ENCODE assay signal across 9 cellular contexts in the genomic region with DNA sequence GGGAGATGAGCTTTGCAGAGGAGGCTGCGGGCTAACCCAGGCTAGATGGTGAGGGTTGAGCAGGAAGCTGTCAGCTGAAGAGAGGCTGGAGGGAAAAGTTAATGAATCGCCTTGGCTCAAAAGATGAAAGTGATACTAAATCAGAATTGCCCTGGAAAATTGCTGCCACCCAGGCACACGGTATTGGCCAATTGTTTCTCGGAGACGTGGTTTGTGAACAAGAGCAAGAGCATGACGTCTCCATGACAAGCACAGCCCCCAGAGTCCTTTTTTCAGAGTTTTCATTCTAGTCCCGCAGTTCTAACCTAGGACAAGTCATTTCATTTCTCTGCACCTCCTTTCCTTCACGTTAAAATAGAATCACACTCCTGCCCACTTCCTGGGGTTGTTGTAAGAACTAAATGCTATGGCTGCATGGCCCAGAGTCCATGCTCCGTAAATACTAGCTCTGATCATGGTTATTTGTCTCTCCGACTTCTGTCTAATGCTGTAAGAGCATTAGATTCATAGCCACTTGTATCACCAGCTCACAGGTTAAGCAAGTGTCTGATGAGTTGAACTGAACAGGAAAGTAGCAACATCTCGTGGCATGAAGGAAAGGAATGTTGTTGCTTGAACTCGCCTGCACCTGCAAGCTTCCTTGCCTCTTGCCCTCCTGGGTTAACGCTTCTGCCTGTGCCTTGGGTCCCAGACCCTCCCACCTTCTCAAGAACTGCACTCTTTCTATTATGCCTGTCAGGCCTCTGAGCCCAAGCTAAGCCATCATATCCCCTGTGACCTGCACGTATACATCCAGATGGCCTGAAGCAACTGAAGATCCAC. TPM values are rescaled to one million over a fixed set of nuclear protein-coding genes. Genes with fewer than 3 reads are reported as not detected.
DNase-seq lines count a peak whose midpoint lies in the region; ATAC-seq, FAIRE-seq and TF ChIP-seq lines count a peak whose summit lies in the region.
"Had no signal": no experiment of that assay in that cellular context is flagged by ENCODE, and none has a peak within 500 bp of the region (broad histone marks: within the 10 kb centered on the region; RNA-seq: fewer than 3 reads in every experiment).

No MANE protein-coding gene starts in this region.

- intact Hi-C loops in activated CD8-positive, alpha-beta T cell treated with anti-CD3 and anti-CD28 coated beads for 36 hours (cut with micrococcal nuclease) = no loop called here

- TF ChIP-seq CTCF in activated CD8-positive, alpha-beta T cell treated with anti-CD3 and anti-CD28 coated beads for 36 hours (IDR thresholded peaks at IDR 0.05) = no peak

- peak; percentile 87 for ATAC-seq in activated CD8-positive, alpha-beta T cell treated with anti-CD3 and anti-CD28 coated beads for 36 hours
- ATAC-seq in GM18907 (IDR thresholded peaks at IDR 0.05; ENCODE audit: unreplicated experiment) (no peak), HG03354 (IDR thresholded peaks at IDR 0.05; ENCODE audit: poor library complexity, severe bottlenecking, unreplicated experiment) (no peak)

- peak overlapping the region; percentile 9 for H3K4me3 Mint-ChIP-seq in activated CD8-positive, alpha-beta T cell treated with anti-CD3 and anti-CD28 coated beads for 36 hours

- POLR2A ChIA-PET in activated CD8-positive, alpha-beta T cell treated with anti-CD3 and anti-CD28 coated beads for 36 hours (lab: Charles Lee) = interaction anchor here (0.5 to 1.4 kb wide), 4 partner anchors 8 to 59 kb away, joined by 3 to 4 read pairs (median 4); a partner anchor contains a TSS

- CTCF ChIA-PET in activated CD8-positive, alpha-beta T cell treated with anti-CD3 and anti-CD28 coated beads for 36 hours (lab: Charles Lee) = interaction anchor here (1.3 kb wide), 1 partner anchor 44 kb away, joined by 3 read pairs; no protein-coding TSS in a partner anchor

- H3K27me3 Mint-ChIP-seq in activated CD8-positive, alpha-beta T cell treated with anti-CD3 and anti-CD28 coated beads for 36 hours = no peaks in the 10 kb centered on the region

- peaks cover 29% of the 10 kb centered on the region for H3K36me3 Mint-ChIP-seq in activated CD8-positive, alpha-beta T cell treated with anti-CD3 and anti-CD28 coated beads for 36 hours (ENCODE audit: low read depth)

- peak; percentile 42 for DNase-seq in GM19239 (ENCODE audit: insufficient read length, low spot score)
- peak; percentile 71 for DNase-seq in activated CD8-positive, alpha-beta T cell treated with anti-CD3 and anti-CD28 coated beads for 36 hours
- peak; percentile 56 for DNase-seq in fibroblast of peridontal ligament (ENCODE audit: extremely low read depth)
- peak; percentile 57 for DNase-seq in stimulated activated CD8-positive, alpha-beta memory T cell treated with anti-CD3 and anti-CD28 coated beads, Interleukin-4, amount 100 ng/mL, for 48 hours
- no peak for DNase-seq in NCI-H748 (lab: John Stamatoyannopoulos, UW; ENCODE audit: unreplicated experiment)
- DNase-seq: DMS79, NCI-H1105 treated with DMSO at 0.1 percent for 48 hours had no signal

- H3K4me1 Mint-ChIP-seq in activated CD8-positive, alpha-beta T cell treated with anti-CD3 and anti-CD28 coated beads for 36 hours (ENCODE audit: low read depth) = peaks cover 23% of the 10 kb centered on the region

- H3K27ac Mint-ChIP-seq in activated CD8-positive, alpha-beta T cell treated with anti-CD3 and anti-CD28 coated beads for 36 hours = peak overlapping the region; percentile 82

- H3K9me3 Mint-ChIP-seq in activated CD8-positive, alpha-beta T cell treated with anti-CD3 and anti-CD28 coated beads for 36 hours = peaks cover 8% of the 10 kb centered on the region

- FAIRE-seq in GM19239 (lab: Jason Lieb, UNC) = peak; percentile 83

RNA-seq across cellular contexts. Expression of a gene that starts 33.8 kb away (rescaled TPM):
- total RNA-seq in activated CD8-positive, alpha-beta T cell treated with anti-CD3 and anti-CD28 coated beads for 36 hours = 100 to 1,000 TPM; 123 to 133 TPM
